In the genomic region with DNA sequence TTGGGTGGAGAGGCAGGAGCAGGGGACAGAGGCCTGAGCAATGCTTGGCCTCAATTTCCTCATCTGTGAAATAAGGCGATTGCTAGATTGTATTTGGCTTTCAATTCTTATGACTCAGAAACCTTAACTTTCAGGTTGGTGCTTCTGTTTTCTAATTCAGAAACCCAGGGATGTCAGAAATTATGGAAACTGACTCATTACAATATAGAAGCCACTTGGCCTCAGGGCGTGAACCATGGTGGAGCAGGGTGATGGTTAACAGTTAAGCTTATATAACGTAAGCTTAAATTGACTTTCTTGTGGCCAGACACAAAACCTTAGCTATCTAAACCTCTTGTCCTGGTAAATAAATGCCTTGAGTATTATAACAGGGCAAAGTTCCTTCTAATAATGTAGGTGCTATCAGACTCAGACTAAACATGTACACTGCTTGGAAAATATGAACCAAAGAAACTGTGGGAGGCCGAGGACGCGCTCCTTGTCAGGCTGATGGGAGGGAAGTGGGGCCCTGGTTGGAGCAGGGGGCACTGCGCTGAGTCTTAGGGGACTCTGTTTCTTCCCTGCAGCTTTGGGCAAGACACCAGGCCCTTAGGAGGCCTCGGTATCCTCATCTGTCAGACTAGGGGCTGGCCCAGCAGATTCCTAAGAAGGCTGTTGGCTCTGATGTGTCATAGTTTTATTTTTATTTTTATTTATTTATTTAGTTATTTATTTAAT, we compare ENCODE assay signal across 14 cellular contexts. TPM values are rescaled to one million over a fixed set of nuclear protein-coding genes. Genes with fewer than 3 reads are reported as not detected.
DNase-seq lines count a peak whose midpoint lies in the region; ATAC-seq, FAIRE-seq and TF ChIP-seq lines count a peak whose summit lies in the region.
"Had no signal": no experiment of that assay in that cellular context is flagged by ENCODE, and none has a peak within 500 bp of the region (broad histone marks: within the 10 kb centered on the region; RNA-seq: fewer than 3 reads in every experiment).

No MANE protein-coding gene starts in this region.

- dilution Hi-C loops in keratinocyte (cut with MboI; ENCODE audit: extremely low pct_ligation_motif_present, low sequenced_read_pairs), result no loop called here

- H3K9me3 ChIP-seq in A549, result no peaks in the 10 kb centered on the region
- H3K9me3 ChIP-seq in keratinocyte (ENCODE audit: control insufficient read depth, low read depth, low read length), result no peaks in the 10 kb centered on the region

- no peaks in the 10 kb centered on the region for H3K9me1 ChIP-seq in keratinocyte (ENCODE audit: control insufficient read depth, extremely low read depth, insufficient read depth, low read length)

- H3K4me3 Mint-ChIP-seq in activated CD8-positive, alpha-beta T cell treated with anti-CD3 and anti-CD28 coated beads, Interleukin-2, amount 10 ng/mL, durations not matched to agents 7 days and 5 days, result no peak overlapping the region
- H3K4me3 Mint-ChIP-seq: brain had no signal

- no peak overlapping the region for H3K4me3 ChIP-seq in A549
- no peak overlapping the region for H3K4me3 ChIP-seq in keratinocyte (ENCODE audit: control insufficient read depth in 2 of 3, extremely low read depth in 1 of 3, insufficient read depth in 2 of 3, low read depth in 1 of 3, low read length in 3 of 3)

- H3K27ac Mint-ChIP-seq in activated CD8-positive, alpha-beta T cell treated with anti-CD3 and anti-CD28 coated beads, Interleukin-2, amount 10 ng/mL, durations not matched to agents 7 days and 5 days, result peak overlapping the region; percentile 39

- H3K4me1 ChIP-seq in A549 (peaks cover 25% of the 10 kb centered on the region), keratinocyte (ENCODE audit: control insufficient read depth, extremely low read depth, insufficient read depth, low read length) (peaks cover 32% of the 10 kb centered on the region)

- DNase-seq in A549 (ENCODE audit: low read depth in 1 of 2, low spot score in 1 of 2) (no peak), ELR (ENCODE audit: low read depth) (peak; percentile 78), keratinocyte (ENCODE audit: low read depth, low spot score) (no peak), NCI-H2107 (lab: John Stamatoyannopoulos, UW) (no peak), NCI-H1436 (lab: John Stamatoyannopoulos, UW) (no peak)
- DNase-seq in activated CD8-positive, alpha-beta T cell treated with anti-CD3 and anti-CD28 coated beads, Interleukin-2, amount 10 ng/mL, durations not matched to agents 7 days and 5 days, result no peak
- DNase-seq: activated CD8-positive, alpha-beta memory T cell treated with anti-CD3 and anti-CD28 coated beads for 24 hours; C1 segment of cervical spinal cord; left ventricle myocardium superior; NCI-H1930 had no signal

- POLR2A ChIA-PET in A549 (lab: Yijun Ruan, JAX), result interaction anchor here (1.1 to 1.7 kb wide), 2 partner anchors 13 to 17 kb away, joined by 3 to 6 read pairs; a partner anchor contains a TSS
- POLR2A ChIA-PET in activated CD8-positive, alpha-beta T cell treated with anti-CD3 and anti-CD28 coated beads, Interleukin-2, amount 10 ng/mL, durations not matched to agents 7 days and 5 days (lab: Charles Lee), result interaction anchor here (0.7 to 4.9 kb wide), 9 partner anchors 12 to 172 kb away, joined by 3 to 45 read pairs (median 4); a partner anchor contains a TSS

- FAIRE-seq in A549 (lab: Jason Lieb, UNC) (peak; percentile 51), keratinocyte (lab: Jason Lieb, UNC) (peak; percentile 36)

- no peaks in the 10 kb centered on the region for H4K20me1 ChIP-seq in keratinocyte (ENCODE audit: control insufficient read depth, extremely low read depth, insufficient read depth, low read length)

- H3K9ac ChIP-seq in keratinocyte (ENCODE audit: control insufficient read depth, extremely low read depth, insufficient read depth, low read length), result no peak overlapping the region
- H3K9ac ChIP-seq: KMS-11 had no signal

- TF ChIP-seq RAD21 in A549 (conservative IDR thresholded peaks at IDR 0.05 in 1 of 2, IDR thresholded peaks at IDR 0.05 in 1 of 2), result no peak

- H3K27me3 Mint-ChIP-seq in activated CD8-positive, alpha-beta T cell treated with anti-CD3 and anti-CD28 coated beads, Interleukin-2, amount 10 ng/mL, durations not matched to agents 7 days and 5 days (ENCODE audit: low read depth), result no peaks in the 10 kb centered on the region
- H3K27me3 Mint-ChIP-seq: brain had no signal

- TF ChIP-seq EP300 in A549 (IDR thresholded peaks at IDR 0.05), result no peak

- no peak for TF ChIP-seq CTCF in A549 (IDR thresholded peaks at IDR 0.05)
- no peak for TF ChIP-seq CTCF in keratinocyte (optimal IDR thresholded peaks at IDR 0.05 in 1 of 3, IDR thresholded peaks at IDR 0.05 in 1 of 3, conservative IDR thresholded peaks at IDR 0.05 in 1 of 3; ENCODE audit: extremely low read depth in 1 of 3, insufficient read depth in 2 of 3, low read length in 3 of 3)

- peaks cover 4 to 14% of the 10 kb centered on the region in 2 experiments for H3K36me3 ChIP-seq in keratinocyte (ENCODE audit: control insufficient read depth in 2 of 2, extremely low read depth in 1 of 2, insufficient read depth in 2 of 2, low read length in 2 of 2)

- H3K27me3 ChIP-seq in keratinocyte (ENCODE audit: control insufficient read depth, extremely low read depth, insufficient read depth, low read length), result no peaks in the 10 kb centered on the region

- no peaks in the 10 kb centered on the region for H3K79me2 ChIP-seq in keratinocyte (ENCODE audit: control insufficient read depth, insufficient read depth, low read length)

- H3K4me1 Mint-ChIP-seq in activated CD8-positive, alpha-beta T cell treated with anti-CD3 and anti-CD28 coated beads, Interleukin-2, amount 10 ng/mL, durations not matched to agents 7 days and 5 days (ENCODE audit: low read depth), result peaks cover 72% of the 10 kb centered on the region

- no peak for ATAC-seq in A549
- no peak for ATAC-seq in activated CD8-positive, alpha-beta T cell treated with anti-CD3 and anti-CD28 coated beads, Interleukin-2, amount 10 ng/mL, durations not matched to agents 7 days and 5 days
- ATAC-seq in GM21723 (IDR thresholded peaks at IDR 0.05; ENCODE audit: unreplicated experiment), result no peak
- ATAC-seq in HG02885 (IDR thresholded peaks at IDR 0.05; ENCODE audit: poor library complexity, unreplicated experiment), result no peak
- ATAC-seq: left ventricle myocardium superior had no signal

- H3K36me3 Mint-ChIP-seq in activated CD8-positive, alpha-beta T cell treated with anti-CD3 and anti-CD28 coated beads, Interleukin-2, amount 10 ng/mL, durations not matched to agents 7 days and 5 days (ENCODE audit: low read depth), result peaks cover 12% of the 10 kb centered on the region
- H3K36me3 Mint-ChIP-seq: brain had no signal

- H3K4me2 ChIP-seq in A549 (no peak overlapping the region), keratinocyte (ENCODE audit: control insufficient read depth, extremely low read depth, insufficient read depth, low read depth, low read length) (peak overlapping the region; percentile 18)
- H3K4me2 ChIP-seq: KMS-11 had no signal

- no peak overlapping the region for H2AFZ ChIP-seq in keratinocyte (ENCODE audit: control insufficient read depth, low read length)

- 0 out of 6 replicates have a peak overlapping the region, but pooled peaks of 1 of the 2 experiments have one; percentile 9 for H3K27ac ChIP-seq in A549
- H3K27ac ChIP-seq in keratinocyte (ENCODE audit: control insufficient read depth, insufficient read depth, low read length), result peak overlapping the region; percentile 32
- H3K27ac ChIP-seq: KMS-11 had no signal

- CTCF ChIA-PET in A549 (lab: Yijun Ruan, JAX), result interaction anchor here (0.8 to 35.9 kb wide), 8 partner anchors 12 to 181 kb away, joined by 3 to 859 read pairs (median 10); no protein-coding TSS in a partner anchor
- CTCF ChIA-PET in activated CD8-positive, alpha-beta T cell treated with anti-CD3 and anti-CD28 coated beads, Interleukin-2, amount 10 ng/mL, durations not matched to agents 7 days and 5 days (lab: Charles Lee), result interaction anchor here (0.9 to 3.8 kb wide), 13 partner anchors 13 to 174 kb away, joined by 3 to 16 read pairs (median 4); a partner anchor contains a TSS

- WGBS in A549 (ENCODE audit: missing lambda C conversion rate), result 94% methylated on average over 8 of the region's 8 CpGs

- no peaks in the 10 kb centered on the region for H3K9me3 Mint-ChIP-seq in activated CD8-positive, alpha-beta T cell treated with anti-CD3 and anti-CD28 coated beads, Interleukin-2, amount 10 ng/mL, durations not matched to agents 7 days and 5 days (ENCODE audit: insufficient read depth)
- H3K9me3 Mint-ChIP-seq: brain had no signal

- TF ChIP-seq POLR2A in A549 (IDR thresholded peaks at IDR 0.05; ENCODE audit: low read length), result no peak

TF ChIP-seq in A549, 52 proteins besides CTCF, POLR2A, EP300 and RAD21:
- no peak for TF ChIP-seq ZSCAN20 (CRISPR knock-in tag; IDR thresholded peaks at IDR 0.05)
- TF ChIP-seq ZC3H11A (IDR thresholded peaks at IDR 0.05), result peak; percentile 26; the same call in 1 of the 2 replicates

RNA-seq across cellular contexts. Expression of a gene that starts 17.2 kb away (rescaled TPM):
- polyA plus RNA-seq in A549 (2011; rRNA removed) (47.4 and 54.6 TPM in 2 replicates), A549 (2017; fragmentation: RNase III; extraction: RNeasy Plus Mini Kit Qiagen cat#74134 plus additional on column Dnase treatment) (90.3 to 175 TPM (median 159 TPM) in 3 replicates), keratinocyte (51.7 to 62.3 TPM (median 59.8 TPM) in 3 replicates)
- 52.7 and 75.7 TPM in 2 replicates for polyA plus RNA-seq in A549 (2012; cell fraction: cytosol; rRNA removed)
- 415 and 599 TPM in 2 replicates for polyA plus RNA-seq in A549 (2012; cell fraction: nucleus; rRNA removed)
- polyA minus RNA-seq in A549 (2011; rRNA and poly(A)+ RNA removed), result 75.5 and 133 TPM in 2 replicates
- 100 to 1,000 TPM; 212 to 254 TPM for total RNA-seq in activated CD8-positive, alpha-beta T cell treated with anti-CD3 and anti-CD28 coated beads, Interleukin-2, amount 10 ng/mL, durations not matched to agents 7 days and 5 days
- 141 TPM for polyA plus RNA-seq in keratinocyte (2011; ENCODE audit: low read depth)
- polyA plus RNA-seq in keratinocyte (2011; cell fraction: cytosol; rRNA removed), result 13.1 and 22.9 TPM in 2 replicates
- 193 and 230 TPM in 2 replicates for polyA plus RNA-seq in keratinocyte (2011; cell fraction: nucleus; rRNA removed)
- 58.4 and 115 TPM in 2 replicates for polyA plus RNA-seq in keratinocyte (2012; ENCODE audit: low replicate concordance)
- polyA minus RNA-seq in keratinocyte, result 92.2 to 212 TPM (median 99.5 TPM) in 3 replicates
- polyA minus RNA-seq in keratinocyte (2011; cell fraction: cytosol; rRNA and poly(A)+ RNA removed), result 158 TPM
- polyA minus RNA-seq in keratinocyte (2011; cell fraction: nucleus; rRNA and poly(A)+ RNA removed), result 274 and 384 TPM in 2 replicates
